7 cellular contexts compared by ENCODE assay signal in genomic region chr7:142509235-142509634, GRCh38.
DNase-seq lines count a peak whose midpoint lies in the region; ATAC-seq, FAIRE-seq and TF ChIP-seq lines count a peak whose summit lies in the region.
"Not testable (repeated sequence)": the region's sequence is repeated elsewhere in the genome, so short reads cannot be mapped to it uniquely, and the experiment has no call there.

No MANE protein-coding gene starts in this region.

- H3K4me3 ChIP-seq in PC-9, mucosa of descending colon: not testable (repeated sequence)

- H3K4me3 Mint-ChIP-seq in CD4-positive, alpha-beta T cell; activated CD8-positive, alpha-beta memory T cell treated with anti-CD3 and anti-CD28 coated beads, Interleukin-2, amount 10 ng/mL, durations not matched to agents 7 days and 5 days; osteocyte (ENCODE audit: unreplicated experiment): not testable (repeated sequence)

- H2AFZ ChIP-seq in PC-9 = not testable (repeated sequence)

- POLR2A ChIA-PET in CD4-positive, alpha-beta T cell (lab: Charles Lee) = interaction anchor here (2.3 kb wide), 1 partner anchor 13 kb away, joined by 5 read pairs; no protein-coding TSS in a partner anchor
- POLR2A ChIA-PET in PC-9 (lab: Charles Lee; ENCODE audit: unreplicated experiment) = not testable (repeated sequence)

- H3K36me3 ChIP-seq in PC-9 (ENCODE audit: low read depth); mucosa of descending colon (ENCODE audit: low read depth): not testable (repeated sequence)

- not testable (repeated sequence) for H3K9me2 ChIP-seq in PC-9 (ENCODE audit: insufficient read depth)

- intact Hi-C loops in CD4-positive, alpha-beta T cell (cut with DNase I, micrococcal nuclease); mucosa of descending colon (cut with DNase I, micrococcal nuclease): not testable (repeated sequence)
- intact Hi-C loops in PC-9 (cut with micrococcal nuclease; ENCODE audit: unreplicated experiment) = loop anchor here (1.0 to 5.0 kb wide), 2 partner anchors 38 to 407 kb away; no protein-coding TSS in a partner anchor

- H3K4me1 ChIP-seq in PC-9 (replicated peaks; ENCODE audit: insufficient read depth) (peaks cover 38% of the 10 kb centered on the region), mucosa of descending colon (ENCODE audit: low read depth) (peaks cover 20% of the 10 kb centered on the region)

- not testable (repeated sequence) for H3K79me2 ChIP-seq in PC-9 (ENCODE audit: low read depth)

- BruUV-seq in PC-9 (replicated peaks; lab: Mats Ljungman, UMichigan) = not testable (repeated sequence)

- 0 out of 2 replicates have a peak, but pooled peaks cover 15% of the 10 kb centered on the region for H3F3A ChIP-seq in PC-9 (ENCODE audit: insufficient read depth, low read depth)

- H3K27ac ChIP-seq in CD4-positive, alpha-beta T cell (ENCODE audit: low read depth, low read length) = not testable (repeated sequence)
- peak overlapping the region; percentile 90 for H3K27ac ChIP-seq in PC-9

- H3K27me3 Mint-ChIP-seq in CD4-positive, alpha-beta T cell; activated CD8-positive, alpha-beta memory T cell treated with anti-CD3 and anti-CD28 coated beads, Interleukin-2, amount 10 ng/mL, durations not matched to agents 7 days and 5 days: not testable (repeated sequence)
- H3K27me3 Mint-ChIP-seq in osteocyte (ENCODE audit: unreplicated experiment) = peaks cover 73% of the 10 kb centered on the region

- H4K20me1 ChIP-seq in PC-9 (ENCODE audit: insufficient read depth) = not testable (repeated sequence)

- H3K4me2 ChIP-seq in PC-9 = peak overlapping the region; percentile 26

- H3K4me1 Mint-ChIP-seq in CD4-positive, alpha-beta T cell (ENCODE audit: low read depth) = peaks cover 57% of the 10 kb centered on the region
- not testable (repeated sequence) for H3K4me1 Mint-ChIP-seq in activated CD8-positive, alpha-beta memory T cell treated with anti-CD3 and anti-CD28 coated beads, Interleukin-2, amount 10 ng/mL, durations not matched to agents 7 days and 5 days; osteocyte (ENCODE audit: unreplicated experiment)

- H3K27ac Mint-ChIP-seq in CD4-positive, alpha-beta T cell = peak overlapping the region; percentile 85
- peak overlapping the region; percentile 38 for H3K27ac Mint-ChIP-seq in activated CD8-positive, alpha-beta memory T cell treated with anti-CD3 and anti-CD28 coated beads, Interleukin-2, amount 10 ng/mL, durations not matched to agents 7 days and 5 days
- not testable (repeated sequence) for H3K27ac Mint-ChIP-seq in osteocyte (ENCODE audit: unreplicated experiment)

- CTCF ChIA-PET in CD4-positive, alpha-beta T cell (lab: Charles Lee) = interaction anchor here (1.4 kb wide), 1 partner anchor 26 kb away, joined by 3 read pairs; no protein-coding TSS in a partner anchor
- CTCF ChIA-PET in PC-9 (lab: Charles Lee) = interaction anchor here (0.5 to 1.5 kb wide), 2 partner anchors 134 to 743 kb away, joined by 3 to 13 read pairs; no protein-coding TSS in a partner anchor
- CTCF ChIA-PET in activated CD8-positive, alpha-beta memory T cell treated with anti-CD3 and anti-CD28 coated beads, Interleukin-2, amount 10 ng/mL, durations not matched to agents 7 days and 5 days (lab: Charles Lee) = not testable (repeated sequence)

- peak; percentile 14 for FAIRE-seq in colon (lab: Jason Lieb, UNC)

- H3K9me3 Mint-ChIP-seq in CD4-positive, alpha-beta T cell; activated CD8-positive, alpha-beta memory T cell treated with anti-CD3 and anti-CD28 coated beads, Interleukin-2, amount 10 ng/mL, durations not matched to agents 7 days and 5 days (ENCODE audit: low read depth); osteocyte (ENCODE audit: unreplicated experiment): not testable (repeated sequence)

- TF ChIP-seq CTCF in CD4-positive, alpha-beta T cell (IDR thresholded peaks at IDR 0.05); PC-9 (conservative IDR thresholded peaks at IDR 0.05); mucosa of descending colon (IDR thresholded peaks at IDR 0.05); osteocyte (IDR thresholded peaks at IDR 0.05): not testable (repeated sequence)

- H3K9me3 ChIP-seq in CD4-positive, alpha-beta T cell (ENCODE audit: control insufficient read depth, low read length); PC-9 (ENCODE audit: insufficient read depth, low read depth); mucosa of descending colon: not testable (repeated sequence)

- not testable (repeated sequence) for DNase-seq in CD4-positive, alpha-beta T cell; PC-9; activated CD8-positive, alpha-beta memory T cell treated with anti-CD3 and anti-CD28 coated beads, Interleukin-2, amount 10 ng/mL, durations not matched to agents 7 days and 5 days; mucosa of descending colon
- DNase-seq in HT-29 (ENCODE audit: low spot score) (peak; percentile 42), osteocyte (ENCODE audit: extremely low spot score, unreplicated experiment) (peak; percentile 72)

- H3K27me3 ChIP-seq in CD4-positive, alpha-beta T cell (ENCODE audit: control insufficient read depth, insufficient read depth, low read length); PC-9 (ENCODE audit: insufficient read depth, low read depth): not testable (repeated sequence)

- not testable (repeated sequence) for H3K36me3 Mint-ChIP-seq in CD4-positive, alpha-beta T cell (ENCODE audit: low read depth); activated CD8-positive, alpha-beta memory T cell treated with anti-CD3 and anti-CD28 coated beads, Interleukin-2, amount 10 ng/mL, durations not matched to agents 7 days and 5 days; osteocyte (ENCODE audit: unreplicated experiment)

- not testable (repeated sequence) for ATAC-seq in CD4-positive, alpha-beta T cell (ENCODE audit: poor library complexity); activated CD8-positive, alpha-beta memory T cell treated with anti-CD3 and anti-CD28 coated beads, Interleukin-2, amount 10 ng/mL, durations not matched to agents 7 days and 5 days
- peak; percentile 51 for ATAC-seq in mucosa of descending colon
